Comparison of ENCODE assay signal across 2 cellular contexts in the genomic region with DNA sequence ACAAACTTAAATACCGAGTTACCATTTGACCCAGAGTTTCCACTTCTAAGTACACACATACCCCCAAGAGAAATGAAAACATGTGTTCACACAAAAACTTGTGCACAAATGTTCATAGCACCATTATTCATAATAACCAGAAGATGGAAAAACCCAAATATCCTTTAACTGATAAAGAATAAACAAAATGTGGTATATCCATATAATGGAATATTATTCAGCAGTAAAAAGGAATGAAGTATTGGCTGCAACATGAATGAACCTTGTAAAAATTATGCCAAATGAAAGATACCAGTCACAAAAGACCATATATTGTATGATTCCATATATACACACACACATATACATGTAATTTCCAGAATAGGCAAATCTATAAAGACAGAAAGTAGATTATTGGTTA.
TF ChIP-seq lines count a peak whose summit lies in the region.

No MANE protein-coding gene starts in this region.

TF ChIP-seq in SK-N-SH treated with all-trans-retinoic acid at 6 μM for 48 hours, 23 proteins besides CTCF, POLR2A, EP300 and RAD21 (continued from another document):
- TF ChIP-seq, protein P1, sequence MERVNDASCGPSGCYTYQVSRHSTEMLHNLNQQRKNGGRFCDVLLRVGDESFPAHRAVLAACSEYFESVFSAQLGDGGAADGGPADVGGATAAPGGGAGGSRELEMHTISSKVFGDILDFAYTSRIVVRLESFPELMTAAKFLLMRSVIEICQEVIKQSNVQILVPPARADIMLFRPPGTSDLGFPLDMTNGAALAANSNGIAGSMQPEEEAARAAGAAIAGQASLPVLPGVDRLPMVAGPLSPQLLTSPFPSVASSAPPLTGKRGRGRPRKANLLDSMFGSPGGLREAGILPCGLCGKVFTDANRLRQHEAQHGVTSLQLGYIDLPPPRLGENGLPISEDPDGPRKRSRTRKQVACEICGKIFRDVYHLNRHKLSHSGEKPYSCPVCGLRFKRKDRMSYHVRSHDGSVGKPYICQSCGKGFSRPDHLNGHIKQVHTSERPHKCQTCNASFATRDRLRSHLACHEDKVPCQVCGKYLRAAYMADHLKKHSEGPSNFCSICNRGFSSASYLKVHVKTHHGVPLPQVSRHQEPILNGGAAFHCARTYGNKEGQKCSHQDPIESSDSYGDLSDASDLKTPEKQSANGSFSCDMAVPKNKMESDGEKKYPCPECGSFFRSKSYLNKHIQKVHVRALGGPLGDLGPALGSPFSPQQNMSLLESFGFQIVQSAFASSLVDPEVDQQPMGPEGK (CRISPR knock-in tag; IDR thresholded peaks at IDR 0.05; ENCODE audit: borderline replicate concordance), result no peak
- TF ChIP-seq ZNF8 (CRISPR knock-in tag; IDR thresholded peaks at IDR 0.05) (peak; percentile 97), ZC3H10 (CRISPR knock-in tag; IDR thresholded peaks at IDR 0.05) (no peak)
- TF ChIP-seq, protein P2, sequence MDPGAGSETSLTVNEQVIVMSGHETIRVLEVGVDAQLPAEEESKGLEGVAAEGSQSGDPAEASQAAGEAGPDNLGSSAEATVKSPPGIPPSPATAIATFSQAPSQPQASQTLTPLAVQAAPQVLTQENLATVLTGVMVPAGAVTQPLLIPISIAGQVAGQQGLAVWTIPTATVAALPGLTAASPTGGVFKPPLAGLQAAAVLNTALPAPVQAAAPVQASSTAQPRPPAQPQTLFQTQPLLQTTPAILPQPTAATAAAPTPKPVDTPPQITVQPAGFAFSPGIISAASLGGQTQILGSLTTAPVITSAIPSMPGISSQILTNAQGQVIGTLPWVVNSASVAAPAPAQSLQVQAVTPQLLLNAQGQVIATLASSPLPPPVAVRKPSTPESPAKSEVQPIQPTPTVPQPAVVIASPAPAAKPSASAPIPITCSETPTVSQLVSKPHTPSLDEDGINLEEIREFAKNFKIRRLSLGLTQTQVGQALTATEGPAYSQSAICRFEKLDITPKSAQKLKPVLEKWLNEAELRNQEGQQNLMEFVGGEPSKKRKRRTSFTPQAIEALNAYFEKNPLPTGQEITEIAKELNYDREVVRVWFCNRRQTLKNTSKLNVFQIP (CRISPR knock-in tag; IDR thresholded peaks at IDR 0.05; ENCODE audit: borderline replicate concordance, low read depth), result no peak
- TF ChIP-seq, protein P3, sequence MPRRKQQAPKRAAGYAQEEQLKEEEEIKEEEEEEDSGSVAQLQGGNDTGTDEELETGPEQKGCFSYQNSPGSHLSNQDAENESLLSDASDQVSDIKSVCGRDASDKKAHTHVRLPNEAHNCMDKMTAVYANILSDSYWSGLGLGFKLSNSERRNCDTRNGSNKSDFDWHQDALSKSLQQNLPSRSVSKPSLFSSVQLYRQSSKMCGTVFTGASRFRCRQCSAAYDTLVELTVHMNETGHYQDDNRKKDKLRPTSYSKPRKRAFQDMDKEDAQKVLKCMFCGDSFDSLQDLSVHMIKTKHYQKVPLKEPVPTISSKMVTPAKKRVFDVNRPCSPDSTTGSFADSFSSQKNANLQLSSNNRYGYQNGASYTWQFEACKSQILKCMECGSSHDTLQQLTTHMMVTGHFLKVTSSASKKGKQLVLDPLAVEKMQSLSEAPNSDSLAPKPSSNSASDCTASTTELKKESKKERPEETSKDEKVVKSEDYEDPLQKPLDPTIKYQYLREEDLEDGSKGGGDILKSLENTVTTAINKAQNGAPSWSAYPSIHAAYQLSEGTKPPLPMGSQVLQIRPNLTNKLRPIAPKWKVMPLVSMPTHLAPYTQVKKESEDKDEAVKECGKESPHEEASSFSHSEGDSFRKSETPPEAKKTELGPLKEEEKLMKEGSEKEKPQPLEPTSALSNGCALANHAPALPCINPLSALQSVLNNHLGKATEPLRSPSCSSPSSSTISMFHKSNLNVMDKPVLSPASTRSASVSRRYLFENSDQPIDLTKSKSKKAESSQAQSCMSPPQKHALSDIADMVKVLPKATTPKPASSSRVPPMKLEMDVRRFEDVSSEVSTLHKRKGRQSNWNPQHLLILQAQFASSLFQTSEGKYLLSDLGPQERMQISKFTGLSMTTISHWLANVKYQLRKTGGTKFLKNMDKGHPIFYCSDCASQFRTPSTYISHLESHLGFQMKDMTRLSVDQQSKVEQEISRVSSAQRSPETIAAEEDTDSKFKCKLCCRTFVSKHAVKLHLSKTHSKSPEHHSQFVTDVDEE (CRISPR knock-in tag; IDR thresholded peaks at IDR 0.05), result no peak

TF ChIP-seq in SK-N-SH, 30 proteins besides CTCF, POLR2A, EP300 and RAD21 (continued from another document):
- TF ChIP-seq NFIC (IDR thresholded peaks at IDR 0.05; ENCODE audit: borderline replicate concordance), result no peak
